Comparison of ENCODE assay signal across 6 cellular contexts in genomic region chrX:133005616-133006015, GRCh38. TPM values are rescaled to one million over a fixed set of nuclear protein-coding genes. Genes with fewer than 3 reads are reported as not detected.
"Had no signal": no experiment of that assay in that cellular context is flagged by ENCODE, and none has a peak within 500 bp of the region (broad histone marks: within the 10 kb centered on the region; RNA-seq: fewer than 3 reads in every experiment).

No MANE protein-coding gene starts in this region.

- FAIRE-seq: GM12878, GM12891, GM12892, GM19239 had no signal

- H3K4me3 ChIP-seq: GM12878 had no signal

- DNase-seq: GDM1, GF-D8 had no signal

RNA-seq across cellular contexts. Expression of gene HS6ST2, which starts 47.2 kb away (rescaled TPM):
- total RNA-seq: GM12878 had no signal
- polyA plus RNA-seq: GM12878 had no signal
